In genomic region chr12:23771230-23771949, GRCh38 we compare ENCODE assay signal across 13 cellular contexts.
A peak's percentile ranks its signal among the peaks of the same experiment; 100 is the strongest.
DNase-seq lines count a peak whose midpoint lies in the region; ATAC-seq and TF ChIP-seq lines count a peak whose summit lies in the region.
"Had no signal": no experiment of that assay in that cellular context is flagged by ENCODE, and none has a peak within 500 bp of the region (broad histone marks: within the 10 kb centered on the region; RNA-seq: fewer than 3 reads in every experiment).

No MANE protein-coding gene starts in this region.

- H3K4me1 ChIP-seq in lung (ENCODE audit: control insufficient read depth in 2 of 2, insufficient read depth in 2 of 2, low read length in 2 of 2) (no peaks in the 10 kb centered on the region), tibial artery (peaks cover 0 to 12% (median 3%) of the 10 kb centered on the region in 4 donors)

- CTCF ChIA-PET in RWPE1 (lab: Yijun Ruan, JAX) = interaction anchor here (0.7 kb wide), 1 partner anchor 20 kb away, joined by 6 read pairs; no protein-coding TSS in a partner anchor

- no peaks in the 10 kb centered on the region for H3K9me3 ChIP-seq in lung (ENCODE audit: control insufficient read depth in 2 of 2, insufficient read depth in 1 of 2, low read length in 1 of 2)
- H3K9me3 ChIP-seq in tibial artery = no peaks in the 10 kb centered on the region

- 75 to 82% methylated on average over 5 of the region's 5 CpGs for WGBS in lung, 2 donors

- no peak overlapping the region for H3K27ac ChIP-seq in lung (ENCODE audit: low read depth in 1 of 2, low read length in 1 of 2)
- H3K27ac ChIP-seq in tibial artery = no peak overlapping the region
- no peak overlapping the region for H3K27ac ChIP-seq in RWPE1
- H3K27ac ChIP-seq: 22Rv1 had no signal

- no peaks in the 10 kb centered on the region for H3K27me3 ChIP-seq in lung (ENCODE audit: control insufficient read depth, insufficient read depth)
- no peaks in the 10 kb centered on the region for H3K27me3 ChIP-seq in tibial artery

- DNase-seq in NCI-H146 (lab: John Stamatoyannopoulos, UW) = peak; percentile 59
- DNase-seq in NCI-H146 treated with DMSO at 0.1 percent for 48 hours (lab: John Stamatoyannopoulos, UW; ENCODE audit: unreplicated experiment) = no peak
- DNase-seq in fibroblast of pulmonary artery (ENCODE audit: low read depth) = peak; percentile 7
- peak; percentile 29 for DNase-seq in lung (ENCODE audit: low spot score)
- DNase-seq in tibial artery = peak; percentile 55 to 74
- DNase-seq in SHP77 treated with DMSO at 0.1 percent for 48 hours (lab: John Stamatoyannopoulos, UW) = no peak
- no peak for DNase-seq in RWPE1 (ENCODE audit: low spot score)
- DNase-seq: activated T-cell treated with anti-CD3 and anti-CD28 coated beads for 4 hours; NCI-H2081 treated with DMSO at 0.1 percent for 48 hours; RPMI8226; stimulated activated naive CD8-positive, alpha-beta T cell treated with anti-CD3 and anti-CD28 coated beads, Interleukin-15, Interleukin-2, amounts not matched to agents 100 U/mL and 50 U/mL, for 24 hours had no signal

- H3K36me3 ChIP-seq in lung (ENCODE audit: control insufficient read depth in 2 of 2, insufficient read depth in 2 of 2, low read length in 2 of 2) (no peaks in the 10 kb centered on the region), tibial artery (no peaks in the 10 kb centered on the region)

- POLR2A ChIA-PET in RWPE1 (lab: Yijun Ruan, JAX; ENCODE audit: low non-redundant PET) = no interaction called here

- TF ChIP-seq CTCF in fibroblast of pulmonary artery (IDR thresholded peaks at IDR 0.05; ENCODE audit: low read length, missing control alignments) (no peak), lung (IDR thresholded peaks at IDR 0.05; ENCODE audit: control extremely low read depth, extremely low read depth) (no peak), tibial artery (IDR thresholded peaks at IDR 0.05) (no peak), RWPE1 (conservative IDR thresholded peaks at IDR 0.05; ENCODE audit: low read depth) (no peak)

- intact Hi-C loops in tibial artery (cut with DNase I; ENCODE audit: low total_unique reads) = no loop called here

- H3K4me3 ChIP-seq in fibroblast of pulmonary artery (replicated peaks; ENCODE audit: low read depth, low read length) (no peak overlapping the region), lung (no peak overlapping the region), tibial artery (no peak overlapping the region)

- ATAC-seq in lung (ENCODE audit: insufficient read depth, low FRiP score) (no peak), GM21381 (IDR thresholded peaks at IDR 0.05; ENCODE audit: unreplicated experiment) (no peak)
- ATAC-seq: stimulated activated naive CD8-positive, alpha-beta T cell treated with anti-CD3 and anti-CD28 coated beads, Interleukin-15, Interleukin-2, amounts not matched to agents 100 U/mL and 50 U/mL, for 24 hours had no signal

Comparison
In these comparisons a context has a peak if more than half of its experiments do, and no peak if none do; other contexts are left out.
1. DNase-seq: peak in NCI-H146 (single experiment), fibroblast of pulmonary artery (single experiment), lung (single experiment) and tibial artery (2 of 2); none in NCI-H146 treated with DMSO at 0.1 percent for 48 hours (single experiment), SHP77 treated with DMSO at 0.1 percent for 48 hours (single experiment) and RWPE1 (single experiment).